Comparison of ENCODE assay signal across 8 cellular contexts in the genomic region with DNA sequence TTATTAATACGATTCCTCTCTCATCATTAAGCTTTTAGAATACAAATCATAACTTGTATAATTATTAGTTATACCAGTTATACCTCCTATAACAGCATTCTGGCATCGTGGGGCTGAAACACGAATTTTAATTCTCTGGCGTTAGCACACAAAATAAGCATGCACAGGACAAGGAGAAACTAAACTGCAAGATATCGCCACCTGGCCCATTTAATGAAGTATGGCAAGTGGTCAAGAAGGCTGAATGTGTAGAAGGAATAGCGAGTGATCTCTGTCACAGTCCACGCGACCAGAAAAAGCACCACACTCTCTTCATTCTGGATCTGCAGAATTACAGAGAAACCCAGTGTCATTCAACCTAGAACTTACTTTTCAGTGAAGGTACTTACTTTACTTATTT. TPM values are rescaled to one million over a fixed set of nuclear protein-coding genes. Genes with fewer than 3 reads are reported as not detected.
DNase-seq lines count a peak whose midpoint lies in the region; ATAC-seq and TF ChIP-seq lines count a peak whose summit lies in the region.

No MANE protein-coding gene starts in this region.

- no peak overlapping the region for H3K4me3 Mint-ChIP-seq in naive thymus-derived CD4-positive, alpha-beta T cell

- TF ChIP-seq CTCF in GM10248 (IDR thresholded peaks at IDR 0.05; ENCODE audit: control extremely low read depth, extremely low read depth, low read depth, missing control alignments) (peak; percentile 18), astrocyte of the cerebellum (IDR thresholded peaks at IDR 0.05; ENCODE audit: low read depth, low read length, missing control alignments) (peak; percentile 62), ascending aorta (IDR thresholded peaks at IDR 0.05) (no peak)

- DNase-seq in GM10248 (ENCODE audit: extremely low spot score) (no peak), KBM-7 (peak; percentile 51), astrocyte of the cerebellum (ENCODE audit: low read depth) (peak; percentile 39), NCI-H2029 treated with DMSO at 0.1 percent for 48 hours (lab: John Stamatoyannopoulos, UW) (no peak), ascending aorta (ENCODE audit: low spot score in 2 of 2) (no peak), sciatic nerve (ENCODE audit: low spot score) (no peak), NCI-H1105 treated with DMSO at 0.1 percent for 48 hours (lab: John Stamatoyannopoulos, UW) (no peak)
- DNase-seq in naive thymus-derived CD4-positive, alpha-beta T cell: no peak

- H3K4me1 ChIP-seq in naive thymus-derived CD4-positive, alpha-beta T cell (ENCODE audit: control insufficient read depth in 2 of 2, insufficient read depth in 2 of 2, low read length in 2 of 2): no peaks in the 10 kb centered on the region
- H3K4me1 ChIP-seq in ascending aorta: no peaks in the 10 kb centered on the region

- no peaks in the 10 kb centered on the region for H3K9me3 ChIP-seq in naive thymus-derived CD4-positive, alpha-beta T cell (ENCODE audit: control insufficient read depth in 2 of 3, low read length in 3 of 3)
- H3K9me3 ChIP-seq in ascending aorta: no peaks in the 10 kb centered on the region

- H3K36me3 ChIP-seq in naive thymus-derived CD4-positive, alpha-beta T cell (ENCODE audit: control insufficient read depth in 2 of 3, insufficient read depth in 3 of 3, low read length in 3 of 3): no peaks in the 10 kb centered on the region
- H3K36me3 ChIP-seq in ascending aorta: peaks cover 18 to 55% of the 10 kb centered on the region in 2 donors

- H3K4me3 ChIP-seq in astrocyte of the cerebellum (ENCODE audit: low read depth, low read length) (no peak overlapping the region), ascending aorta (no peak overlapping the region)
- H3K4me3 ChIP-seq in naive thymus-derived CD4-positive, alpha-beta T cell (ENCODE audit: low read length): no peak overlapping the region

- no peaks in the 10 kb centered on the region for H3K36me3 Mint-ChIP-seq in naive thymus-derived CD4-positive, alpha-beta T cell

- peak; percentile 57 for ATAC-seq in naive thymus-derived CD4-positive, alpha-beta T cell
- ATAC-seq in sciatic nerve: no peak

- peaks cover 0 to 6% (median 0%) of the 10 kb centered on the region in 5 donors for H3K27me3 Mint-ChIP-seq in naive thymus-derived CD4-positive, alpha-beta T cell

- H3K27ac Mint-ChIP-seq in naive thymus-derived CD4-positive, alpha-beta T cell: no peak overlapping the region

- CTCF ChIA-PET in GM10248 (lab: Yijun Ruan, JAX): no interaction called here
- CTCF ChIA-PET in naive thymus-derived CD4-positive, alpha-beta T cell (lab: Charles Lee): interaction anchor here (0.7 kb wide), 1 partner anchor 190 kb away, joined by 4 read pairs; no protein-coding TSS in a partner anchor

- POLR2A ChIA-PET in GM10248 (lab: Yijun Ruan, JAX): no interaction called here
- POLR2A ChIA-PET in naive thymus-derived CD4-positive, alpha-beta T cell (lab: Charles Lee): no interaction called here

- H3K27me3 ChIP-seq in naive thymus-derived CD4-positive, alpha-beta T cell (ENCODE audit: control insufficient read depth in 2 of 2, insufficient read depth in 2 of 2, low read length in 2 of 2): no peaks in the 10 kb centered on the region
- no peaks in the 10 kb centered on the region for H3K27me3 ChIP-seq in ascending aorta

- in situ Hi-C loops in KBM-7 (cut with MboI; ENCODE audit: low pct_unique_long_range_greater_than_20kb, low sequenced_read_pairs): no loop called here
- in situ Hi-C loops in astrocyte of the cerebellum (cut with HindIII; ENCODE audit: low sequenced_read_pairs): loop anchor here (25.0 kb wide), 3 partner anchors 112 to 762 kb away; no protein-coding TSS in a partner anchor

- no peaks in the 10 kb centered on the region for H3K9me3 Mint-ChIP-seq in naive thymus-derived CD4-positive, alpha-beta T cell

- intact Hi-C loops in naive thymus-derived CD4-positive, alpha-beta T cell (cut with micrococcal nuclease): loop anchor here (1.0 to 2.0 kb wide), 2 partner anchors 190 to 308 kb away; no protein-coding TSS in a partner anchor
- intact Hi-C loops in ascending aorta (cut with DNase I): no loop called here
- intact Hi-C loops in sciatic nerve (cut with DNase I): no loop called here

- no peak overlapping the region for H3K27ac ChIP-seq in naive thymus-derived CD4-positive, alpha-beta T cell (ENCODE audit: low read depth, low read length)
- no peak overlapping the region for H3K27ac ChIP-seq in ascending aorta

- H3K4me1 Mint-ChIP-seq in naive thymus-derived CD4-positive, alpha-beta T cell: peaks cover 0 to 2% (median 0%) of the 10 kb centered on the region in 7 donors

RNA-seq across cellular contexts. Expression of a gene that starts 18.1 kb away (rescaled TPM):
- total RNA-seq in naive thymus-derived CD4-positive, alpha-beta T cell: 1 to 10 TPM in 1 of 5 experiments, under 1 TPM in 2, not detected in 2; 0.24 to 1.6 (median 0.80) TPM
- polyA plus RNA-seq in naive thymus-derived CD4-positive, alpha-beta T cell: 1 to 10 TPM in 1 of 2 donors, not detected in 1; 1.5 TPM
- total RNA-seq in ascending aorta (41.6 TPM), sciatic nerve (3.0 TPM)

RNA-seq across cellular contexts. Expression of a gene that starts 44.9 kb away (rescaled TPM):
- total RNA-seq in naive thymus-derived CD4-positive, alpha-beta T cell: 10 to 100 TPM; 18.3 to 25.4 (median 19.6) TPM
- polyA plus RNA-seq in naive thymus-derived CD4-positive, alpha-beta T cell: 10 to 100 TPM; 11.9 to 13.6 TPM
- total RNA-seq in ascending aorta: 1.5 TPM
- total RNA-seq in sciatic nerve: 25.1 TPM

Comparison
In these comparisons a context has a peak if more than half of its experiments do, and no peak if none do; other contexts are left out.
1. DNase-seq: peak in KBM-7 (single experiment) and astrocyte of the cerebellum (single experiment); none in GM10248 (single experiment), naive thymus-derived CD4-positive, alpha-beta T cell (0 of 9), NCI-H2029 treated with DMSO at 0.1 percent for 48 hours (single experiment), ascending aorta (0 of 2), sciatic nerve (single experiment) and NCI-H1105 treated with DMSO at 0.1 percent for 48 hours (single experiment).
2. CTCF ChIP-seq: peak in GM10248 (single experiment) and astrocyte of the cerebellum (single experiment); none in ascending aorta (0 of 3).
3. RNA of a gene that starts 18.1 kb away (total RNA-seq): 41.6 TPM in ascending aorta (single experiment); 3.0 TPM in sciatic nerve (single experiment) and 0.24 to 1.6 TPM in naive thymus-derived CD4-positive, alpha-beta T cell; every median in the first group is over 10 times any median in the second.
4. intact Hi-C loops: an anchor here in naive thymus-derived CD4-positive, alpha-beta T cell (1.0 to 2.0 kb wide); none called in ascending aorta and sciatic nerve.